ENCODE assay signal across 9 cellular contexts in the genomic region with DNA sequence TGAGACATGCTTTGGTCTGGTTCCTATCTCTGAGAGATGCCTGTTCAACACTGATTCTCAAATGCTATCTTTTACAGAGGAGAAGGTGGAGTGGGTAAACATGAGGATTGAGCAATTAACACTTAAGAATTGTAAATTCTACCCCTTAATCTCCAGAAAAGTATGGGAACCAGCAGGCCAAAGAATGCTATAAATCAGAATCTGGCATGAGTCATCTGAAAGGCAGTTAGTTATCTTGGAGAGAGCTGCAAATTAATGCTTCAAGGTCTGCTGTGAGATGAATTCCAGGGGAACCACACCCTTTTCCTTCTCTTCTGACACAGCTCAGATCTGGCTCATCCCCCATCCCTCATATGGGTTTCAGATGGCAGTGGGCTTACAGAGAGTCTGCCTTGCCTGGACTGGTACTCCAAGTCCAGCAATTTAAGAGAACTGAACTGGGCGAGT. TPM values are rescaled to one million over a fixed set of nuclear protein-coding genes. Genes with fewer than 3 reads are reported as not detected.
DNase-seq lines count a peak whose midpoint lies in the region; ATAC-seq, FAIRE-seq and TF ChIP-seq lines count a peak whose summit lies in the region.
"Had no signal": no experiment of that assay in that cellular context is flagged by ENCODE, and none has a peak within 500 bp of the region (broad histone marks: within the 10 kb centered on the region; RNA-seq: fewer than 3 reads in every experiment).

No MANE protein-coding gene starts in this region.

- no peak for TF ChIP-seq CTCF in colonic mucosa (IDR thresholded peaks at IDR 0.05)
- no peak for TF ChIP-seq CTCF in natural killer cell (IDR thresholded peaks at IDR 0.05)
- TF ChIP-seq CTCF in pancreas (IDR thresholded peaks at IDR 0.05), result no peak

- H3K4me3 ChIP-seq in CD4-positive, alpha-beta memory T cell (ENCODE audit: low read length in 2 of 2), result no peak overlapping the region
- H3K4me3 ChIP-seq in colonic mucosa, result no peak overlapping the region
- H3K4me3 ChIP-seq in pancreas, result no peak overlapping the region

- CTCF ChIA-PET in CD4-positive, alpha-beta memory T cell (lab: Charles Lee; ENCODE audit: partially characterized antibody), result interaction anchor here (1.1 to 11.7 kb wide), 4 partner anchors 8 to 34 kb away, joined by 3 to 117 read pairs (median 32); no protein-coding TSS in a partner anchor

- FAIRE-seq in pancreas (lab: Jason Lieb, UNC), result no peak

- no peaks in the 10 kb centered on the region for H3K9me3 Mint-ChIP-seq in CD4-positive, alpha-beta memory T cell
- H3K9me3 Mint-ChIP-seq in natural killer cell, result no peaks in the 10 kb centered on the region

- H3K4me1 ChIP-seq in CD4-positive, alpha-beta memory T cell (ENCODE audit: insufficient read depth, low read length), result peaks cover 84% of the 10 kb centered on the region
- H3K4me1 ChIP-seq in colonic mucosa, result peaks cover 31% of the 10 kb centered on the region
- H3K4me1 ChIP-seq in pancreas, result peaks cover 0 to 35% (median 17%) of the 10 kb centered on the region in 3 donors

- H3K9me3 ChIP-seq in CD4-positive, alpha-beta memory T cell (ENCODE audit: control insufficient read depth in 1 of 2, low read length in 2 of 2), result no peaks in the 10 kb centered on the region
- no peaks in the 10 kb centered on the region for H3K9me3 ChIP-seq in colonic mucosa
- no peaks in the 10 kb centered on the region for H3K9me3 ChIP-seq in pancreas

- H3K4me1 Mint-ChIP-seq in CD4-positive, alpha-beta memory T cell, result peaks cover 69 to 92% (median 80%) of the 10 kb centered on the region in 4 donors
- peaks cover 60 to 78% of the 10 kb centered on the region in 2 donors for H3K4me1 Mint-ChIP-seq in natural killer cell

- peak overlapping the region in 1 of 2 donors; percentile 100 for H3K9ac ChIP-seq in colonic mucosa (ENCODE audit: low read depth in 2 of 2, low read length in 2 of 2)

- peak overlapping the region in 5 of 8 donors; percentile 13 to 52 (median 35) for H3K4me3 Mint-ChIP-seq in CD4-positive, alpha-beta memory T cell
- no peak overlapping the region for H3K4me3 Mint-ChIP-seq in natural killer cell

- peak overlapping the region in 5 of 7 donors; percentile 26 to 86 (median 72) for H3K27ac Mint-ChIP-seq in CD4-positive, alpha-beta memory T cell
- H3K27ac Mint-ChIP-seq in natural killer cell, result peak overlapping the region; percentile 18 to 96

- H3K36me3 Mint-ChIP-seq in CD4-positive, alpha-beta memory T cell, result peaks cover 28 to 59% of the 10 kb centered on the region in 2 donors
- no peaks in the 10 kb centered on the region for H3K36me3 Mint-ChIP-seq in natural killer cell

- H3K36me3 ChIP-seq in CD4-positive, alpha-beta memory T cell (ENCODE audit: insufficient read depth, low read length), result peaks cover 30% of the 10 kb centered on the region
- H3K36me3 ChIP-seq in colonic mucosa (no peaks in the 10 kb centered on the region), pancreas (peaks cover 0 to 9% (median 0%) of the 10 kb centered on the region in 3 donors)

- DNase-seq in CD4-positive, alpha-beta memory T cell, result no peak
- peak; percentile 96 for DNase-seq in M059J (ENCODE audit: low read depth)
- peak; percentile 53 for DNase-seq in colonic mucosa
- no peak for DNase-seq in natural killer cell
- no peak for DNase-seq in HPDE6-E6E7 (ENCODE audit: extremely low spot score)
- no peak for DNase-seq in NCI-H2227 treated with DMSO at 0.1 percent for 48 hours (lab: John Stamatoyannopoulos, UW)
- DNase-seq in pancreas, result no peak
- no peak for DNase-seq in UCSD-AML1 (lab: John Stamatoyannopoulos, UW; ENCODE audit: unreplicated experiment)
- DNase-seq: NCI-H1436 had no signal

- ATAC-seq in natural killer cell (no peak), pancreas (no peak)

- no peaks in the 10 kb centered on the region for H3K27me3 Mint-ChIP-seq in CD4-positive, alpha-beta memory T cell
- H3K27me3 Mint-ChIP-seq in natural killer cell (ENCODE audit: low read depth in 2 of 2), result no peaks in the 10 kb centered on the region

- intact Hi-C loops in CD4-positive, alpha-beta memory T cell (cut with micrococcal nuclease), result no loop called here
- intact Hi-C loops in colonic mucosa (cut with DNase I), result no loop called here
- intact Hi-C loops in natural killer cell (cut with micrococcal nuclease), result no loop called here
- intact Hi-C loops in pancreas (cut with DNase I), result no loop called here

- peak overlapping the region; percentile 11 for H3K27ac ChIP-seq in CD4-positive, alpha-beta memory T cell (ENCODE audit: low read depth, low read length)
- H3K27ac ChIP-seq in colonic mucosa (peak overlapping the region; percentile 99), pancreas (peak overlapping the region in 2 of 4 donors; percentile 42 to 91)

- 53 to 81% methylated on average over 1 of the region's 1 CpG for WGBS in pancreas, 2 donors

- H3K27me3 ChIP-seq in CD4-positive, alpha-beta memory T cell (ENCODE audit: insufficient read depth, low read length), result no peaks in the 10 kb centered on the region
- H3K27me3 ChIP-seq in colonic mucosa (no peaks in the 10 kb centered on the region), pancreas (no peaks in the 10 kb centered on the region)

- POLR2A ChIA-PET in CD4-positive, alpha-beta memory T cell (lab: Charles Lee; ENCODE audit: partially characterized antibody), result interaction anchor here (0.6 to 1.4 kb wide), 3 partner anchors 9 to 1314 kb away, joined by 3 to 5 read pairs (median 4); no protein-coding TSS in a partner anchor

RNA-seq across cellular contexts. Expression of gene S100A10, which starts 5.2 kb away (rescaled TPM):
- 100 to 1,000 TPM; 218 to 231 TPM for total RNA-seq in CD4-positive, alpha-beta memory T cell
- polyA plus RNA-seq in CD4-positive, alpha-beta memory T cell, result 1,000 to 10,000 TPM in 1 of 2 donors, 100 to 1,000 TPM in 1; 855 to 1,427 TPM
- total RNA-seq in M059J (2014; rRNA removed; shearing (Covaris generic)), result 120 and 154 TPM in 2 replicates
- total RNA-seq in colonic mucosa (1,000 to 10,000 TPM; 1,313 to 1,485 TPM), natural killer cell (100 to 1,000 TPM; 142 to 200 (median 183) TPM), pancreas (100 to 1,000 TPM in 2 of 6 donors, 10 to 100 TPM in 4; 34.3 to 211 (median 74.6) TPM)
- polyA plus RNA-seq in pancreas, result 100 to 1,000 TPM; 203 to 269 TPM

RNA-seq across cellular contexts. Expression of gene S100A11, which starts 48.4 kb away (rescaled TPM):
- 100 to 1,000 TPM; 239 to 247 TPM for total RNA-seq in CD4-positive, alpha-beta memory T cell
- polyA plus RNA-seq in CD4-positive, alpha-beta memory T cell, result 1,000 to 10,000 TPM in 1 of 2 donors, 100 to 1,000 TPM in 1; 610 to 1,204 TPM
- 784 and 824 TPM in 2 replicates for total RNA-seq in M059J (2014; rRNA removed; shearing (Covaris generic))
- 100 to 1,000 TPM; 194 to 260 TPM for total RNA-seq in colonic mucosa
- 100 to 1,000 TPM in 1 of 3 donors, 10 to 100 TPM in 2; 70.5 to 114 (median 88.9) TPM for total RNA-seq in natural killer cell
- 100 to 1,000 TPM in 2 of 6 donors, 10 to 100 TPM in 4; 23.6 to 291 (median 61.9) TPM for total RNA-seq in pancreas
- 100 to 1,000 TPM; 239 to 433 TPM for polyA plus RNA-seq in pancreas

Comparison
In these comparisons a context has a peak if more than half of its experiments do, and no peak if none do; other contexts are left out.
1. DNase-seq: peak in M059J (single experiment) and colonic mucosa (single experiment); none in CD4-positive, alpha-beta memory T cell (0 of 5), natural killer cell (single experiment), HPDE6-E6E7 (single experiment), NCI-H2227 treated with DMSO at 0.1 percent for 48 hours (single experiment), pancreas (0 of 6) and UCSD-AML1 (single experiment).